Comparison of ENCODE assay signal across 8 cellular contexts in genomic region chr4:6641164-6641970, GRCh38. TPM values are rescaled to one million over a fixed set of nuclear protein-coding genes. Genes with fewer than 3 reads are reported as not detected.
DNase-seq lines count a peak whose midpoint lies in the region; ATAC-seq, FAIRE-seq and TF ChIP-seq lines count a peak whose summit lies in the region.

No MANE protein-coding gene starts in this region.

- POLR2A ChIA-PET in AG04450 (lab: Yijun Ruan, JAX) = interaction anchor here (0.7 to 2.9 kb wide), 8 partner anchors 10 to 372 kb away, joined by 3 to 20 read pairs (median 4); partner anchors contain the start of genes MAN2B2, MRFAP1L1, TBC1D14 and WFS1

- DNase-seq in AG04450 (ENCODE audit: low read depth, low spot score) (no peak), GM19239 (ENCODE audit: insufficient read length, low spot score) (no peak), dedifferentiated amniotic fluid mesenchymal stem cell (ENCODE audit: extremely low spot score) (peak; percentile 43), lower leg skin (ENCODE audit: low spot score in 2 of 2) (peak; percentile 50 to 92), NCI-H2171 treated with DMSO at 0.1 percent for 48 hours (lab: John Stamatoyannopoulos, UW) (no peak)
- DNase-seq in stimulated activated CD8-positive, alpha-beta memory T cell treated with anti-CD3 and anti-CD28 coated beads, Interleukin-15, amount 100 ng/mL, for 4 hours (ENCODE audit: low read depth in 2 of 2) = peak; percentile 17 to 19

- H3K27me3 ChIP-seq in AG04450 (ENCODE audit: control insufficient read depth, insufficient read depth, low read length) = no peaks in the 10 kb centered on the region

- peak; percentile 27 for ATAC-seq in HG03432 (IDR thresholded peaks at IDR 0.05; ENCODE audit: unreplicated experiment)

- intact Hi-C loops in lower leg skin (cut with DNase I; ENCODE audit: low total_unique reads) = no loop called here

- peak overlapping the region; percentile 93 for H3K27ac ChIP-seq in AG04450 (ENCODE audit: low read depth, low read length)

- peak overlapping the region; percentile 73 for H3K4me3 ChIP-seq in AG04450 (ENCODE audit: low read depth, low read length)
- H3K4me3 ChIP-seq in WI38 (ENCODE audit: low read depth, low read length) = peak overlapping the region; percentile 89
- H3K4me3 ChIP-seq in lower leg skin (ENCODE audit: low read depth, poor library complexity, severe bottlenecking) = peak overlapping the region; percentile 96

- FAIRE-seq in GM19239 (lab: Jason Lieb, UNC) = peak; percentile 79

- TF ChIP-seq POLR2A in lower leg skin (IDR thresholded peaks at IDR 0.05) = no peak

- peaks cover 6% of the 10 kb centered on the region; the same call in 1 of the 2 replicates for H3K9me3 ChIP-seq in AG04450 (ENCODE audit: control insufficient read depth, insufficient read depth, low read length)

- 1 to 2% methylated on average over 50 of the region's 50 CpGs for WGBS in lower leg skin, 2 donors

- no peak for TF ChIP-seq CTCF in AG04450 (IDR thresholded peaks at IDR 0.05; ENCODE audit: low read depth, low read length)
- no peak for TF ChIP-seq CTCF in WI38 (IDR thresholded peaks at IDR 0.05; ENCODE audit: low read depth, low read length)
- no peak for TF ChIP-seq CTCF in lower leg skin (IDR thresholded peaks at IDR 0.05)

- CTCF ChIA-PET in AG04450 (lab: Charles Lee) = interaction anchor here (0.6 to 1.2 kb wide), 2 partner anchors 74 to 232 kb away, joined by 3 to 8 read pairs; no protein-coding TSS in a partner anchor

RNA-seq across cellular contexts. Expression of gene MRFAP1, which starts 0.9 kb away (rescaled TPM):
- polyA plus RNA-seq in AG04450 (2011; rRNA removed) = 252 and 298 TPM in 2 replicates
- 34.2 and 41.6 TPM in 2 replicates for polyA minus RNA-seq in AG04450 (2011; rRNA and poly(A)+ RNA removed)
- 100 to 1,000 TPM; 136 to 234 (median 170) TPM for total RNA-seq in lower leg skin

RNA-seq across cellular contexts. Expression of gene S100P, which starts 52.3 kb away (rescaled TPM):
- polyA plus RNA-seq in AG04450 (2011; rRNA removed) = 0.40 TPM in 1 of 2 replicates, not detected in the other
- polyA minus RNA-seq in AG04450 (2011; rRNA and poly(A)+ RNA removed) = not detected in 2 replicates
- 10 to 100 TPM in 3 of 4 donors, 1 to 10 TPM in 1; 5.3 to 43.7 (median 15.7) TPM for total RNA-seq in lower leg skin

Comparison
In these comparisons a context has a peak if more than half of its experiments do, and no peak if none do; other contexts are left out.
1. DNase-seq: peak in dedifferentiated amniotic fluid mesenchymal stem cell (single experiment), lower leg skin (2 of 2) and stimulated activated CD8-positive, alpha-beta memory T cell treated with anti-CD3 and anti-CD28 coated beads, Interleukin-15, amount 100 ng/mL, for 4 hours (2 of 2); none in AG04450 (single experiment), GM19239 (single experiment) and NCI-H2171 treated with DMSO at 0.1 percent for 48 hours (single experiment).
2. Peak in every context shown above with its lines, with median percentiles within 50 percentile points of each other: H3K4me3 ChIP-seq.